Comparison of ENCODE assay signal across 9 cellular contexts in the genomic region with DNA sequence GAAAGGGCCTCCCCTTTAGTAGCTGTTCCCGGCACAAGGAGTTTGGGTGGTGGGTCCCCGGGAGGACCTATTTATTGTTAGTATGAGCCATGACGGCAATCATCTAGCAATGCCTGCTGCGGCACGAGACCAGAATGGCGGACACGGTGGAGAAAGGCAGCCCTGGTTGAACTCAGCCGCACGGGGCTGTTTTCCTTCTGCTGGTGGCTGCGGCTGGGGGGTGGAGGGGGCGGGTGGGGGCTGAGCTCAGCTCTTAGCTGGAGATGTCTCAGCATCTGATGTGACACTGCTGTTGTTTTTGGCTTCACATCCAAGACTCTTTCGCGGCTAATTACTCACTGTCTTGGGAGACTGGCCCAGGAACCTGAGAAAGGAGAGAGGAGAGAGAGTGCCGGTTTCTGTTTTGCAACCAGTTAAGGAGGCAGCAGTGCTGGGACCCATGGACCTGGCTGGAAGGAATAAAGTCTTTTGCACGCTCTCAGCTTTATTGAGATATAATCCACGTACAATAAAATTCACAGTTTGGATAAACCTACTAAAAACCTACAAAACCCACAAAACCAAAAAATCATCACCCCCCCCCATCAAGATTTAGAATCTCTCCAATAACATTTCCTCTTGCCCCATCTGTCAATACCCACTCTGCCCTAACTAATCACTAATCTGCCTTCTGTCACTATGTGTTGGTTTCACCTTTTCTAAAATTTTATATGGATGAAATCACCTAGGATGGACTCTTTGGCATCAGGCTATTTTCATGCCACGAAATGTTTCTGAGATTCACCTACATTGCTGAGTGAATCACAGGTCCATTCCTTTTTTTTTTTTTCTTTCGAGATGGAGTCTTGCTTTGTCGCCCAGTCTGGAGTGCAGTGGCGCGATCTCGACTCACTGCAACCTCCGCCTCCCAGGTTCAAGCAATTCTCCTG.
A peak's percentile ranks its signal among the peaks of the same experiment; 100 is the strongest.
DNase-seq lines count a peak whose midpoint lies in the region; ATAC-seq and TF ChIP-seq lines count a peak whose summit lies in the region.
"Had no signal": no experiment of that assay in that cellular context is flagged by ENCODE, and none has a peak within 500 bp of the region (broad histone marks: within the 10 kb centered on the region; RNA-seq: fewer than 3 reads in every experiment).

No MANE protein-coding gene starts in this region.

- H3K27ac ChIP-seq in neuronal stem cell (replicated peaks; ENCODE audit: low read length) = no peak overlapping the region

- H4K91ac ChIP-seq in neuronal stem cell (ENCODE audit: low read depth, low read length, poor library complexity) = no peak overlapping the region

- H3K9me3 Mint-ChIP-seq in CD14-positive monocyte = no peaks in the 10 kb centered on the region

- H3K79me1 ChIP-seq in neuronal stem cell (ENCODE audit: low read depth, low read length) = no peaks in the 10 kb centered on the region

- H2BK120ac ChIP-seq in neuronal stem cell (ENCODE audit: low read depth, low read length) = no peak overlapping the region

- H3K27ac Mint-ChIP-seq in CD14-positive monocyte = no peak overlapping the region

- no peaks in the 10 kb centered on the region for H3K4me1 Mint-ChIP-seq in CD14-positive monocyte

- no CpG with 5 or more reads among the region's 23 CpGs for WGBS in neuronal stem cell (ENCODE audit: extremely low coverage in 2 of 2, insufficient read length in 2 of 2, insufficient replicate concordance in 1 of 2), 2 donors

- ATAC-seq in esophagus mucosa (peak; percentile 57), HG03342 (IDR thresholded peaks at IDR 0.05; ENCODE audit: unreplicated experiment) (no peak)

- no peak for TF ChIP-seq CTCF in CD14-positive monocyte (IDR thresholded peaks at IDR 0.05)

- no peak overlapping the region for H3K4me2 ChIP-seq in neuronal stem cell (ENCODE audit: insufficient read depth, low read length, poor library complexity, severe bottlenecking)

- H3K9ac ChIP-seq in neuronal stem cell (ENCODE audit: low read depth, low read length, poor library complexity) = no peak overlapping the region

- no peak overlapping the region for H3K23ac ChIP-seq in neuronal stem cell (ENCODE audit: low read depth, low read length, poor library complexity)

- H3K36me3 ChIP-seq in neuronal stem cell (replicated peaks in 1 of 2; ENCODE audit: control insufficient read depth in 2 of 2, insufficient read depth in 2 of 2, low read length in 2 of 2) = no peaks in the 10 kb centered on the region

- peaks cover 16 to 23% of the 10 kb centered on the region in 2 donors for H3K4me1 ChIP-seq in neuronal stem cell (ENCODE audit: control insufficient read depth in 2 of 2, insufficient read depth in 1 of 2, low read depth in 1 of 2, low read length in 2 of 2)

- H3K36me3 Mint-ChIP-seq in CD14-positive monocyte = no peaks in the 10 kb centered on the region

- no peak overlapping the region for H2BK12ac ChIP-seq in neuronal stem cell (ENCODE audit: low read length)

- peak overlapping the region; percentile 64 for H2AK5ac ChIP-seq in neuronal stem cell (ENCODE audit: low read depth, low read length)

- in situ Hi-C loops in ACHN (cut with HindIII; ENCODE audit: low pct_ligation_motif_present, low pct_unique_long_range_greater_than_20kb, low sequenced_read_pairs) = no loop called here

- H2AFZ ChIP-seq in neuronal stem cell (ENCODE audit: low read length) = no peak overlapping the region

- H2BK15ac ChIP-seq in neuronal stem cell (ENCODE audit: low read length) = no peak overlapping the region

- H3K9me3 ChIP-seq in neuronal stem cell (replicated peaks in 1 of 2; ENCODE audit: control insufficient read depth in 2 of 2, insufficient read depth in 1 of 2, low read depth in 1 of 2, low read length in 2 of 2) = no peaks in the 10 kb centered on the region

- no peak overlapping the region for H3K18ac ChIP-seq in neuronal stem cell (ENCODE audit: low read length)

- DNase-seq in ACHN (peak; percentile 35), NCI-H446 treated with DMSO at 0.1 percent for 48 hours (lab: John Stamatoyannopoulos, UW) (peak; percentile 18), neuronal stem cell (ENCODE audit: low spot score) (no peak), NCI-H2081 (lab: John Stamatoyannopoulos, UW) (no peak), NCI-H2029 (lab: John Stamatoyannopoulos, UW) (no peak), CD14-positive monocyte (ENCODE audit: low spot score) (no peak)
- DNase-seq: stimulated activated CD4-positive, alpha-beta T cell treated with anti-CD3 and anti-CD28 coated beads, Interleukin-2, amount 100 ng/mL, for 24 hours had no signal

- no peak overlapping the region for H3K4me3 ChIP-seq in neuronal stem cell (ENCODE audit: low read length in 2 of 2)

- H3K4me3 Mint-ChIP-seq in CD14-positive monocyte = no peak overlapping the region

- no peak overlapping the region for H3K4ac ChIP-seq in neuronal stem cell (ENCODE audit: low read length)

- no peak overlapping the region for H3K14ac ChIP-seq in neuronal stem cell (ENCODE audit: low read length)

- peaks cover 0 to 18% (median 0%) of the 10 kb centered on the region in 3 experiments for H3K27me3 ChIP-seq in neuronal stem cell (ENCODE audit: control insufficient read depth in 3 of 3, insufficient read depth in 3 of 3, low read depth in 1 of 3, low read length in 3 of 3)

- H4K8ac ChIP-seq in neuronal stem cell (ENCODE audit: low read depth, low read length) = no peak overlapping the region

- intact Hi-C loops in CD14-positive monocyte (cut with micrococcal nuclease) = no loop called here

- H3K27me3 Mint-ChIP-seq in CD14-positive monocyte (ENCODE audit: low read depth in 3 of 3) = peaks cover 6 to 10% (median 9%) of the 10 kb centered on the region in 3 donors

- no peak overlapping the region for H2BK5ac ChIP-seq in neuronal stem cell (ENCODE audit: low read length)

Comparison
In these comparisons a context has a peak if more than half of its experiments do, and no peak if none do; other contexts are left out.
1. DNase-seq: peak in ACHN (single experiment) and NCI-H446 treated with DMSO at 0.1 percent for 48 hours (single experiment); none in neuronal stem cell (single experiment), NCI-H2081 (0 of 2), NCI-H2029 (single experiment) and CD14-positive monocyte (single experiment).